ENCODE assay signal across 1 cellular context in genomic region chr3:57545636-57546268, GRCh38.
TF ChIP-seq lines count a peak whose summit lies in the region.

No MANE protein-coding gene starts in this region.

TF ChIP-seq in WTC11, 78 proteins besides CTCF, POLR2A, EP300 and RAD21 (continued from another document):
- TF ChIP-seq PRDM15 (CRISPR knock-in tag; IDR thresholded peaks at IDR 0.05) = no peak
